11 cellular contexts compared by ENCODE assay signal in the genomic region with DNA sequence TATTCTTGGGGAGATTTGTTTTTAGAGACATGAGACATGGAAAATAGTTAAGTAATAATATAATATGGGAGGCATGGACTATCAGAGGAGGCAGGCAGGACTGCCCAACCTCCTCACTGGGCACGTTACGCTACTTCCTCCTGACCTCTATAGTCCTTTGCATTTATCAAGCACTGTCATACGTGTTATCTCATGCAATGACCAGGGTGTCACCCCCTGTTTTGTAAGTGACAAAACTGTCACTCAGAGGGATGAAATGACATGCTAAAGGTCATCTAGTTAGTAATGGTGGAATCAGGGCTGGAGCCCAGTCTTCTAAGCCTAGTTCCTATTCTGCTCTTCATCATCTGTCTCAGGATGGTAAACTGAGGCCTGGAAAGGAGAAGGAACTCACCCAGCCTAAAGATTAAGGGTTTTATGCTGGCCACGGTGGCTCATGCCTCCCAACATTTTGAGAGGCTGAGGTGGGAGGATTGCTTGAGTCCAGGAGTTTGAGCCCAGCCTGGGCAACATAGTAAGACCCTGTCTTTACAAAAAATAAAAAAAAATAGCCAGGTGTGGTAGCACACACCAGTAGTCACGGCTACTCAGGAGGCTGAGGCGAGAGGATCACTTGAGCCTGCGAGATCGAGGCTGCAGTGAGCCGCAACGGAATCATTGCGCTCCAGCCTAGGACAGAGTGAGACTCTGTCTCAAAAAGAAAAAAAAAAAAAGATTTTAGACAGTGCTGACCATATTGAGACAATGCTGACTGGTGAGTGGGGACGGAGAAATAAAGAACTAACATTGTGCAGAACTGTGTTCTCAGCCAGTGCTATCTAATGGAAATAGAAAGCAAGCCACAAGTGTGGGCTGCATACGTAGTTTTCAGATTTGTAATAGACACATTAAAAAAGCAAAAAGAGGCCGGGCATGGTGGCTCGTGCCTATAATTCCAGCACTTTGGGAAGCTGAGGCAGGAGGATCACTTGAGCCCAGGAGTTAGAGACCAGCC.
A peak's percentile ranks its signal among the peaks of the same experiment; 100 is the strongest.
DNase-seq lines count a peak whose midpoint lies in the region; ATAC-seq lines count a peak whose summit lies in the region.
"Had no signal": no experiment of that assay in that cellular context is flagged by ENCODE, and none has a peak within 500 bp of the region (broad histone marks: within the 10 kb centered on the region; RNA-seq: fewer than 3 reads in every experiment).

No MANE protein-coding gene starts in this region.

- H2AFZ ChIP-seq in trophoblast cell (ENCODE audit: insufficient read depth, low read length, poor library complexity), result no peak overlapping the region

- no peaks in the 10 kb centered on the region for H3K79me1 ChIP-seq in trophoblast cell (ENCODE audit: low read length)

- H3K36me3 ChIP-seq in BLaER1, result peaks cover 68% of the 10 kb centered on the region
- H3K36me3 ChIP-seq in trophoblast cell (ENCODE audit: control insufficient read depth in 1 of 2, insufficient read depth in 2 of 2, low read length in 2 of 2), result no peaks in the 10 kb centered on the region

- H4K91ac ChIP-seq in trophoblast cell (ENCODE audit: low read depth, low read length), result no peak overlapping the region

- H3K4me3 Mint-ChIP-seq in T-cell, result peak overlapping the region in 1 of 3 donors; percentile 46

- no CpG with 5 or more reads among the region's 15 CpGs for WGBS in trophoblast cell (ENCODE audit: extremely low coverage, insufficient coverage, insufficient read length)

- H3K9ac ChIP-seq in BLaER1 (no peak overlapping the region), trophoblast cell (ENCODE audit: low read length) (no peak overlapping the region)

- no peak overlapping the region for H3K14ac ChIP-seq in trophoblast cell (ENCODE audit: low read length)

- H4K12ac ChIP-seq in trophoblast cell (ENCODE audit: low read depth, low read length), result no peak overlapping the region

- no peaks in the 10 kb centered on the region for H3K9me3 ChIP-seq in BLaER1
- no peaks in the 10 kb centered on the region for H3K9me3 ChIP-seq in trophoblast cell (ENCODE audit: insufficient read depth, low read depth, low read length)

- H3K79me2 ChIP-seq in trophoblast cell (ENCODE audit: control insufficient read depth, insufficient read depth, low read length, poor library complexity), result no peaks in the 10 kb centered on the region

- intact Hi-C loops in left ventricle myocardium superior (cut with micrococcal nuclease), result no loop called here

- H3K9me3 Mint-ChIP-seq in T-cell, result no peaks in the 10 kb centered on the region

- H3K27me3 ChIP-seq in BLaER1, result no peaks in the 10 kb centered on the region
- H3K27me3 ChIP-seq in trophoblast cell (ENCODE audit: insufficient read depth, low read length), result no peaks in the 10 kb centered on the region

- peaks cover 87% of the 10 kb centered on the region for H4K20me1 ChIP-seq in BLaER1

- no peak overlapping the region for H3K4me3 ChIP-seq in BLaER1
- no peak overlapping the region for H3K4me3 ChIP-seq in trophoblast cell (ENCODE audit: low read depth, low read length)

- peak overlapping the region; percentile 64 to 76 for H3K27ac Mint-ChIP-seq in T-cell

- H3K36me3 Mint-ChIP-seq in T-cell, result peaks cover 39% of the 10 kb centered on the region

- H2AK5ac ChIP-seq in trophoblast cell (ENCODE audit: low read length), result no peak overlapping the region

- peaks cover 32 to 64% (median 58%) of the 10 kb centered on the region in 3 donors for H3K4me1 Mint-ChIP-seq in T-cell

- H3K27ac ChIP-seq in BLaER1, result 0 out of 2 replicates have a peak overlapping the region, but pooled peaks have one; percentile 14
- no peak overlapping the region for H3K27ac ChIP-seq in trophoblast cell (ENCODE audit: low read depth, low read length)

- no peak overlapping the region for H3K18ac ChIP-seq in trophoblast cell (ENCODE audit: low read length)

- no peak overlapping the region for H3K4me2 ChIP-seq in BLaER1
- H3K4me2 ChIP-seq in trophoblast cell (ENCODE audit: low read length), result no peak overlapping the region

- H3K4me1 ChIP-seq in BLaER1 (peaks cover 64% of the 10 kb centered on the region), trophoblast cell (ENCODE audit: control insufficient read depth in 1 of 2, insufficient read depth in 2 of 2, low read length in 2 of 2) (peaks cover 9 to 11% of the 10 kb centered on the region in 2 experiments)

- ATAC-seq in GM18511 (IDR thresholded peaks at IDR 0.05; ENCODE audit: unreplicated experiment), result peak; percentile 25
- no peak for ATAC-seq in T-cell (replicated peaks in 1 of 4)
- peak; percentile 31 for ATAC-seq in left ventricle myocardium superior
- ATAC-seq in HG03457 (IDR thresholded peaks at IDR 0.05; ENCODE audit: unreplicated experiment), result no peak
- ATAC-seq in HG02973 (IDR thresholded peaks at IDR 0.05; ENCODE audit: unreplicated experiment), result no peak

- H3K27me3 Mint-ChIP-seq in T-cell, result no peaks in the 10 kb centered on the region

- H2BK12ac ChIP-seq in trophoblast cell (ENCODE audit: low read length), result no peak overlapping the region

- H2BK120ac ChIP-seq in trophoblast cell (ENCODE audit: insufficient read depth, low read length, poor library complexity), result no peak overlapping the region

- no peak overlapping the region for H3K4ac ChIP-seq in trophoblast cell (ENCODE audit: low read depth, low read length)

- H2BK5ac ChIP-seq in trophoblast cell (ENCODE audit: low read depth, low read length, poor library complexity), result no peak overlapping the region

- POLR2A ChIA-PET in T-cell (lab: Charles Lee), result interaction anchor here in 1 of 2 donors (1.0 kb wide), 1 partner anchor 32 kb away, joined by 3 read pairs; no protein-coding TSS in a partner anchor

- H3K23ac ChIP-seq in trophoblast cell (ENCODE audit: low read length), result no peak overlapping the region

- DNase-seq in T-cell, result no peak
- DNase-seq in left ventricle myocardium superior, result no peak
- no peak for DNase-seq in trophoblast cell
- DNase-seq in NCI-H2029 treated with DMSO at 0.1 percent for 48 hours (lab: John Stamatoyannopoulos, UW), result no peak
- DNase-seq: AML-193, islet precursor cell, occipital lobe had no signal

- CTCF ChIA-PET in T-cell (lab: Charles Lee), result no interaction called here

- no peak overlapping the region for H4K8ac ChIP-seq in trophoblast cell (ENCODE audit: low read depth, low read length)

Comparison
In these comparisons a context has a peak if more than half of its experiments do, and no peak if none do; other contexts are left out.
1. ATAC-seq: peak in GM18511 (single experiment) and left ventricle myocardium superior (single experiment); none in T-cell (0 of 4), HG03457 (single experiment) and HG02973 (single experiment).